In the genomic region with DNA sequence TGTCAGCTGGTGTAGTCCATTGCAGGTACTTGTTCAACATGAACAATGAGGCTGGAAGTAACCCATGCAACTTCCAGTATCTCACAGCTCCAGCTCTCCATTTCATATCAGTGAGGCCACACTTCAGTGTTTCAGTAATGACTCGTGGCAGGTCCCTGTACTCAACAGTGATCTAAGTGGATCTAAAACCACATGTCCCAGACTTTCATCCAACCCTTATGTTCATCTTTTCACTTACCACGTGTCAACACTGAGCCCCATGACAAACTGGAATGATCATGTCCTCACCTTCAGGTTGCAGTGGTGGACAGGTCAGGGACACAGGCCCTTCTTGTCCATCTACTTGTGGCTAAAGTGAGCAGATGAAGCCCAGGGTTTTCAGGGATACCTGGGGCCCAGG, we compare ENCODE assay signal across 27 cellular contexts.
"Had no signal": no experiment of that assay in that cellular context is flagged by ENCODE, and none has a peak within 500 bp of the region (broad histone marks: within the 10 kb centered on the region; RNA-seq: fewer than 3 reads in every experiment).

No MANE protein-coding gene starts in this region.

- H3K4me3 Mint-ChIP-seq: mesothelial cell of epicardium; naive thymus-derived CD8-positive, alpha-beta T cell; nephron; neural crest cell; stimulated activated memory B cell treated with anti-CD40 and anti-IgM and Interleukin-4, amounts not matched to agents 10 μg/mL and 1 μg/mL and 100 μg/mL, for 72 hours; stimulated activated naive CD8-positive, alpha-beta T cell treated with anti-CD3 and anti-CD28 coated beads, Interleukin-15, amount 100 ng/mL, for 72 hours had no signal

- H2AFZ ChIP-seq: hepatocyte had no signal

- H3K4me1 ChIP-seq: prostate gland, sigmoid colon, tibial nerve, upper lobe of left lung had no signal

- H3K4me3 ChIP-seq: heart right ventricle, hepatocyte, left ventricle myocardium inferior, lung, pancreas, prostate gland, sigmoid colon, smooth muscle cell, tibial nerve, upper lobe of left lung had no signal

- H3K27me3 ChIP-seq: heart right ventricle, hepatocyte, pancreas, sigmoid colon, tibial nerve, upper lobe of left lung had no signal

- DNase-seq: heart right ventricle; islet precursor cell; left ventricle myocardium inferior; mesendoderm; naive thymus-derived CD8-positive, alpha-beta T cell; pancreas; posterior cingulate gyrus; retina; right cardiac atrium; sigmoid colon; stimulated activated CD4-positive, alpha-beta T cell treated with anti-CD3 and anti-CD28 coated beads, Interleukin-1b, Interleukin-23, amount 100 ng/mL, for 48 hours; stimulated activated CD4-positive, alpha-beta T cell treated with anti-CD3 and anti-CD28 coated beads, Interleukin-2, amount 100 ng/mL, for 48 hours; stimulated activated CD4-positive, alpha-beta T cell treated with anti-CD3 and anti-CD28 coated beads, Interleukin-4, amount 100 ng/mL, for 4 hours; stimulated activated CD8-positive, alpha-beta memory T cell treated with anti-CD3 and anti-CD28 coated beads, Interleukin-4, amount 100 ng/mL, for 48 hours; stimulated activated naive CD4-positive, alpha-beta T cell treated with Interleukin-2 at 50 U/mL for 16 hours; stimulated activated naive CD8-positive, alpha-beta T cell treated with anti-CD3 and anti-CD28 coated beads, Interleukin-15, amount 100 ng/mL, for 72 hours; substantia nigra; upper lobe of left lung had no signal

- H3K4me2 ChIP-seq: hepatocyte, smooth muscle cell had no signal

- H3K4me1 Mint-ChIP-seq: mesothelial cell of epicardium; naive thymus-derived CD8-positive, alpha-beta T cell; stimulated activated memory B cell treated with anti-CD40 and anti-IgM and Interleukin-4, amounts not matched to agents 10 μg/mL and 1 μg/mL and 100 μg/mL, for 72 hours; stimulated activated naive CD8-positive, alpha-beta T cell treated with anti-CD3 and anti-CD28 coated beads, Interleukin-15, amount 100 ng/mL, for 72 hours had no signal

- H3K36me3 ChIP-seq: heart right ventricle, left ventricle myocardium inferior, pancreas, prostate gland, sigmoid colon, tibial nerve, upper lobe of left lung had no signal

- H3K27ac ChIP-seq: heart right ventricle, hepatocyte, left ventricle myocardium inferior, pancreas, prostate gland, sigmoid colon, tibial nerve, upper lobe of left lung had no signal

- H3K79me2 ChIP-seq: hepatocyte had no signal

- H3K27ac Mint-ChIP-seq: mesothelial cell of epicardium; naive thymus-derived CD8-positive, alpha-beta T cell; nephron; stimulated activated memory B cell treated with anti-CD40 and anti-IgM and Interleukin-4, amounts not matched to agents 10 μg/mL and 1 μg/mL and 100 μg/mL, for 72 hours; stimulated activated naive CD8-positive, alpha-beta T cell treated with anti-CD3 and anti-CD28 coated beads, Interleukin-15, amount 100 ng/mL, for 72 hours had no signal

- H3K9me3 ChIP-seq: pancreas, prostate gland, sigmoid colon, upper lobe of left lung had no signal

- FAIRE-seq: pancreas had no signal

- H3K36me3 Mint-ChIP-seq: mesothelial cell of epicardium; stimulated activated memory B cell treated with anti-CD40 and anti-IgM and Interleukin-4, amounts not matched to agents 10 μg/mL and 1 μg/mL and 100 μg/mL, for 72 hours had no signal

- ATAC-seq: heart right ventricle; naive thymus-derived CD8-positive, alpha-beta T cell; pancreas; right cardiac atrium; stimulated activated memory B cell treated with anti-CD40 and anti-IgM and Interleukin-4, amounts not matched to agents 10 μg/mL and 1 μg/mL and 100 μg/mL, for 72 hours; stimulated activated naive CD8-positive, alpha-beta T cell treated with anti-CD3 and anti-CD28 coated beads, Interleukin-15, amount 100 ng/mL, for 72 hours had no signal
